ENCODE assay signal across 33 cellular contexts in genomic region chr1:157409927-157410326, GRCh38.
"Had no signal": no experiment of that assay in that cellular context is flagged by ENCODE, and none has a peak within 500 bp of the region (broad histone marks: within the 10 kb centered on the region; RNA-seq: fewer than 3 reads in every experiment).

No MANE protein-coding gene starts in this region.

- H3K4me1 ChIP-seq: adrenal gland, body of pancreas, breast epithelium had no signal

- H3K27ac ChIP-seq: adrenal gland, body of pancreas, brain microvascular endothelial cell, breast epithelium, VCaP had no signal

- H3K9me3 ChIP-seq: adrenal gland, body of pancreas, breast epithelium had no signal

- H3K27me3 Mint-ChIP-seq: activated CD8-positive, alpha-beta T cell treated with anti-CD3 and anti-CD28 coated beads for 36 hours had no signal

- H3K27me3 ChIP-seq: adrenal gland, body of pancreas, brain microvascular endothelial cell, breast epithelium had no signal

- H3K36me3 ChIP-seq: adrenal gland, brain microvascular endothelial cell, breast epithelium had no signal

- DNase-seq: activated B cell treated with CpG ODN at 0.5 μM for 24 hours; activated CD4-positive, alpha-beta memory T cell treated with anti-CD3 and anti-CD28 coated beads for 36 hours; activated CD4-positive, alpha-beta T cell treated with anti-CD3 and anti-CD28 coated beads for 4 hours; activated CD4-positive, alpha-beta T cell treated with anti-CD3 and anti-CD28 coated beads, Interleukin-2, amount 10 ng/mL, durations not matched to agents 24 days and 14 days; activated CD4-positive, alpha-beta T cell treated with anti-CD3 and anti-CD28 coated beads, Interleukin-2, amount 50 U/mL, for 1 hour; activated CD4-positive, alpha-beta T cell treated with anti-CD3 and anti-CD28 coated beads, Interleukin-2, amount 50 U/mL, for 4 hours; activated CD4-positive, CD25-positive, alpha-beta regulatory T cell treated with anti-CD3 and anti-CD28 coated beads, Interleukin-2, amount 50 U/mL, for 72 hours; activated CD8-positive, alpha-beta memory T cell treated with anti-CD3 and anti-CD28 coated beads, Interleukin-2, amount 50 U/mL, for 4 hours; activated CD8-positive, alpha-beta T cell treated with anti-CD3 and anti-CD28 coated beads for 36 hours; activated effector memory CD4-positive, alpha-beta T cell treated with anti-CD3 and anti-CD28 coated beads, Interleukin-2, amount 50 U/mL, for 16 hours; activated gamma-delta T cell treated with Interleukin-2 at 50 U/mL for 16 hours; activated naive CD4-positive, alpha-beta T cell; activated naive CD4-positive, alpha-beta T cell treated with anti-CD3 and anti-CD28 coated beads for 36 hours; activated naive CD4-positive, alpha-beta T cell treated with anti-CD3 and anti-CD28 coated beads, Interleukin-2, amount 50 U/mL, for 16 hours; activated naive CD8-positive, alpha-beta T cell treated with anti-CD3 and anti-CD28 coated beads for 36 hours; activated T-cell treated with anti-CD3 and anti-CD28 coated beads for 4 hours; activated T-cell treated with anti-CD3 and anti-CD28 coated beads, Interleukin-2, amount 50 U/mL, for 1 hour; activated T-cell treated with anti-CD3 and anti-CD28 coated beads, Interleukin-2, amount 50 U/mL, for 4 hours; activated T-cell treated with anti-CD3 and anti-CD28 coated beads, Interleukin-2, amount 50 U/mL, for 72 hours; adrenal gland; amniotic stem cell; aorta; body of pancreas; brain microvascular endothelial cell; caudate nucleus; T-cell; T-helper 17 cell had no signal

- H3K27ac Mint-ChIP-seq: activated B cell treated with CpG ODN at 0.5 μM for 24 hours; activated CD4-positive, alpha-beta memory T cell treated with anti-CD3 and anti-CD28 coated beads for 36 hours; activated CD4-positive, alpha-beta T cell treated with anti-CD3 and anti-CD28 coated beads, Interleukin-2, amount 10 ng/mL, durations not matched to agents 24 days and 14 days; activated CD8-positive, alpha-beta T cell treated with anti-CD3 and anti-CD28 coated beads for 36 hours; activated naive CD4-positive, alpha-beta T cell treated with anti-CD3 and anti-CD28 coated beads for 36 hours; activated naive CD4-positive, alpha-beta T cell treated with anti-CD3 and anti-CD28 coated beads, Interleukin-2, amount 50 U/mL, for 72 hours; activated naive CD8-positive, alpha-beta T cell treated with anti-CD3 and anti-CD28 coated beads for 36 hours; activated T-cell treated with anti-CD3 and anti-CD28 coated beads, Interleukin-2, amount 50 U/mL, for 72 hours; activated T-helper 1 cell treated with anti-CD3 and anti-CD28 coated beads, Interleukin-12 subunit alpha, Interleukin-12 subunit beta, Interleukin-2, Interleukin-4 antibody, amounts not matched to agents 30 ng/mL and 10 ng/mL and 1 ng/mL, durations not matched to agents 14 hours and 24 hours and 36 hours; activated T-helper 17 cell treated with anti-CD3 and anti-CD28 coated beads, Interleukin-2, amount 50 U/mL, for 72 hours; T-cell; T-helper 17 cell had no signal

- ATAC-seq: activated CD8-positive, alpha-beta T cell treated with anti-CD3 and anti-CD28 coated beads for 36 hours; activated naive CD4-positive, alpha-beta T cell treated with anti-CD3 and anti-CD28 coated beads, Interleukin-2, amount 50 U/mL, for 72 hours; activated T-cell treated with anti-CD3 and anti-CD28 coated beads, Interleukin-2, amount 50 U/mL, for 4 hours; activated T-cell treated with anti-CD3 and anti-CD28 coated beads, Interleukin-2, amount 50 U/mL, for 72 hours; activated T-helper 17 cell treated with anti-CD3 and anti-CD28 coated beads, Interleukin-2, amount 50 U/mL, for 72 hours; body of pancreas; T-cell; T-helper 17 cell had no signal

- H3K36me3 Mint-ChIP-seq: activated CD4-positive, alpha-beta memory T cell treated with anti-CD3 and anti-CD28 coated beads for 36 hours; activated naive CD4-positive, alpha-beta T cell treated with anti-CD3 and anti-CD28 coated beads, Interleukin-2, amount 50 U/mL, for 72 hours; activated naive CD8-positive, alpha-beta T cell treated with anti-CD3 and anti-CD28 coated beads for 36 hours; T-cell had no signal

- H3K4me3 ChIP-seq: adrenal gland, body of pancreas, breast epithelium had no signal

- H3K4me3 Mint-ChIP-seq: activated B cell treated with CpG ODN at 0.5 μM for 24 hours; activated CD4-positive, alpha-beta memory T cell treated with anti-CD3 and anti-CD28 coated beads for 36 hours; activated CD4-positive, alpha-beta T cell treated with anti-CD3 and anti-CD28 coated beads, Interleukin-2, amount 10 ng/mL, durations not matched to agents 24 days and 14 days; activated CD8-positive, alpha-beta T cell treated with anti-CD3 and anti-CD28 coated beads for 36 hours; activated naive CD4-positive, alpha-beta T cell treated with anti-CD3 and anti-CD28 coated beads for 36 hours; activated naive CD8-positive, alpha-beta T cell treated with anti-CD3 and anti-CD28 coated beads for 36 hours; activated T-cell treated with anti-CD3 and anti-CD28 coated beads, Interleukin-2, amount 50 U/mL, for 4 hours; activated T-cell treated with anti-CD3 and anti-CD28 coated beads, Interleukin-2, amount 50 U/mL, for 72 hours; activated T-helper 1 cell treated with anti-CD3 and anti-CD28 coated beads, Interleukin-12 subunit alpha, Interleukin-12 subunit beta, Interleukin-2, Interleukin-4 antibody, amounts not matched to agents 30 ng/mL and 10 ng/mL and 1 ng/mL, durations not matched to agents 14 hours and 24 hours and 36 hours; activated T-helper 17 cell treated with anti-CD3 and anti-CD28 coated beads, Interleukin-2, amount 50 U/mL, for 72 hours; central memory CD8-positive, alpha-beta T cell; T-cell; T-helper 17 cell had no signal

- H3K4me1 Mint-ChIP-seq: activated B cell treated with CpG ODN at 0.5 μM for 24 hours; activated CD4-positive, alpha-beta T cell treated with anti-CD3 and anti-CD28 coated beads, Interleukin-2, amount 10 ng/mL, durations not matched to agents 24 days and 14 days; activated naive CD8-positive, alpha-beta T cell treated with anti-CD3 and anti-CD28 coated beads for 36 hours; activated T-helper 17 cell treated with anti-CD3 and anti-CD28 coated beads, Interleukin-2, amount 50 U/mL, for 72 hours; central memory CD8-positive, alpha-beta T cell; T-cell had no signal

- H3K9me3 Mint-ChIP-seq: activated B cell treated with CpG ODN at 0.5 μM for 24 hours; activated CD4-positive, alpha-beta memory T cell treated with anti-CD3 and anti-CD28 coated beads for 36 hours; activated CD4-positive, alpha-beta T cell treated with anti-CD3 and anti-CD28 coated beads, Interleukin-2, amount 10 ng/mL, durations not matched to agents 24 days and 14 days; activated CD8-positive, alpha-beta T cell treated with anti-CD3 and anti-CD28 coated beads for 36 hours; activated naive CD4-positive, alpha-beta T cell treated with anti-CD3 and anti-CD28 coated beads for 36 hours; activated naive CD4-positive, alpha-beta T cell treated with anti-CD3 and anti-CD28 coated beads, Interleukin-2, amount 50 U/mL, for 72 hours; activated naive CD8-positive, alpha-beta T cell treated with anti-CD3 and anti-CD28 coated beads for 36 hours; activated T-cell treated with anti-CD3 and anti-CD28 coated beads, Interleukin-2, amount 50 U/mL, for 4 hours; activated T-cell treated with anti-CD3 and anti-CD28 coated beads, Interleukin-2, amount 50 U/mL, for 72 hours; activated T-helper 1 cell treated with anti-CD3 and anti-CD28 coated beads, Interleukin-12 subunit alpha, Interleukin-12 subunit beta, Interleukin-2, Interleukin-4 antibody, amounts not matched to agents 30 ng/mL and 10 ng/mL and 1 ng/mL, durations not matched to agents 14 hours and 24 hours and 36 hours; activated T-helper 17 cell treated with anti-CD3 and anti-CD28 coated beads, Interleukin-2, amount 50 U/mL, for 72 hours; central memory CD8-positive, alpha-beta T cell; T-cell had no signal
